In the genomic region with DNA sequence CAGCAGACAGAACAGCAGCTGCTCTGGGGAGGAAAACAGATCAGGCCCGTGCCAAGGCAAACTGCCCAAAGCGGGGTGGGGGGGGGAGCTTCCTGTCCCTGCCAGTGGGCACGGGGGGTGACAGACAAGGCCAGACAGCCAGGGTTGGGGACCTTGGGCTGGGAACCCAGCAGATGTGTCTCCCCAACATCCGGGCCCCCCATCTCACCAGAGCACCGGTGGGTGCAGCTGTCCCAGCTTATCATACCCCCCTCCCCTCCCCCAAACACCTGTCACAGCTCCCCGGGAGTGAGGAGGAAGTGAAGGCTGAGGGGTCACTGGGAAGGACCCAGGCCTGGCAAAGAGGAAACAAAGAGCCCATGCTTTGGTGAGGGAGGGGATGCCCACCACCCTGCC, we compare ENCODE assay signal across 8 cellular contexts. TPM values are rescaled to one million over a fixed set of nuclear protein-coding genes. Genes with fewer than 3 reads are reported as not detected.
DNase-seq lines count a peak whose midpoint lies in the region; ATAC-seq, FAIRE-seq and TF ChIP-seq lines count a peak whose summit lies in the region.

No MANE protein-coding gene starts in this region.

- POLR2A ChIA-PET in PC-9 (lab: Charles Lee; ENCODE audit: unreplicated experiment): interaction anchor here (0.6 kb wide), 2 partner anchors 26 to 1654 kb away, joined by 5 to 21 read pairs; a partner anchor contains a TSS

- ATAC-seq in memory B cell (ENCODE audit: low read depth): no peak
- no peak for ATAC-seq in upper lobe of right lung
- no peak for ATAC-seq in GM18867 (IDR thresholded peaks at IDR 0.05; ENCODE audit: unreplicated experiment)

- H4K20me1 ChIP-seq in PC-9 (ENCODE audit: insufficient read depth): 0 out of 2 replicates have a peak, but pooled peaks cover 5% of the 10 kb centered on the region

- H3K4me1 ChIP-seq in ES-I3 (ENCODE audit: insufficient read depth, low read length): peaks cover 24% of the 10 kb centered on the region
- peaks cover 26% of the 10 kb centered on the region for H3K4me1 ChIP-seq in PC-9 (replicated peaks; ENCODE audit: insufficient read depth)
- peaks cover 23% of the 10 kb centered on the region for H3K4me1 ChIP-seq in upper lobe of right lung

- H3K4me3 Mint-ChIP-seq in chondrocyte (ENCODE audit: unreplicated experiment): peak overlapping the region; percentile 89
- peak overlapping the region; percentile 89 for H3K4me3 Mint-ChIP-seq in memory B cell

- H3F3A ChIP-seq in PC-9 (ENCODE audit: insufficient read depth, low read depth): peaks cover 67% of the 10 kb centered on the region

- H3K27ac Mint-ChIP-seq in chondrocyte (ENCODE audit: unreplicated experiment): peak overlapping the region; percentile 97
- peak overlapping the region; percentile 80 for H3K27ac Mint-ChIP-seq in memory B cell

- H3K4me1 Mint-ChIP-seq in chondrocyte (ENCODE audit: low read depth) (peaks cover 36% of the 10 kb centered on the region), memory B cell (peaks cover 14% of the 10 kb centered on the region)

- H3K27ac ChIP-seq in PC-9 (peak overlapping the region; percentile 86), upper lobe of right lung (peak overlapping the region; percentile 66)

- H3K9me3 Mint-ChIP-seq in chondrocyte (ENCODE audit: low read depth): no peaks in the 10 kb centered on the region
- H3K9me3 Mint-ChIP-seq in memory B cell: no peaks in the 10 kb centered on the region

- peak overlapping the region; percentile 86; the same call in 1 of the 2 replicates for H3K9ac ChIP-seq in ES-I3 (ENCODE audit: low read depth, low read length)

- no peak for TF ChIP-seq CTCF in PC-9 (conservative IDR thresholded peaks at IDR 0.05)
- no peak for TF ChIP-seq CTCF in chondrocyte (IDR thresholded peaks at IDR 0.05)
- no peak for TF ChIP-seq CTCF in upper lobe of right lung (IDR thresholded peaks at IDR 0.05)

- FAIRE-seq in frontal cortex (lab: Jason Lieb, UNC): no peak

- intact Hi-C loops in PC-9 (cut with micrococcal nuclease; ENCODE audit: unreplicated experiment): no loop called here
- intact Hi-C loops in upper lobe of right lung (cut with DNase I): no loop called here

- no peaks in the 10 kb centered on the region for H3K9me2 ChIP-seq in PC-9 (ENCODE audit: insufficient read depth)

- H3K4me2 ChIP-seq in PC-9: peak overlapping the region; percentile 85

- H3K9me3 ChIP-seq in ES-I3 (ENCODE audit: control insufficient read depth, insufficient read depth, low read length) (no peaks in the 10 kb centered on the region), PC-9 (ENCODE audit: insufficient read depth, low read depth) (no peaks in the 10 kb centered on the region), upper lobe of right lung (no peaks in the 10 kb centered on the region)

- DNase-seq in PC-9 (no peak), chondrocyte (ENCODE audit: low spot score) (no peak), memory B cell (ENCODE audit: low spot score in 2 of 2) (no peak), upper lobe of right lung (no peak), frontal cortex (ENCODE audit: low spot score in 2 of 2) (no peak)
- DNase-seq in activated CD4-positive, CD25-positive, alpha-beta regulatory T cell treated with anti-CD3 and anti-CD28 coated beads, Interleukin-2, amount 50 U/mL, for 72 hours: no peak

- H3K36me3 Mint-ChIP-seq in chondrocyte (ENCODE audit: low read depth) (peaks cover 4% of the 10 kb centered on the region), memory B cell (peaks cover 2% of the 10 kb centered on the region)

- CTCF ChIA-PET in PC-9 (lab: Charles Lee): interaction anchor here (0.5 to 1.0 kb wide), 4 partner anchors 26 to 1808 kb away, joined by 3 to 6 read pairs (median 4); no protein-coding TSS in a partner anchor

- H3K4me3 ChIP-seq in PC-9: peak overlapping the region; percentile 79
- peak overlapping the region; percentile 73 for H3K4me3 ChIP-seq in upper lobe of right lung

- no peaks in the 10 kb centered on the region for H3K27me3 ChIP-seq in PC-9 (ENCODE audit: insufficient read depth, low read depth)
- no peaks in the 10 kb centered on the region for H3K27me3 ChIP-seq in upper lobe of right lung

- peaks cover 45% of the 10 kb centered on the region for H3K79me2 ChIP-seq in PC-9 (ENCODE audit: low read depth)

- H3K36me3 ChIP-seq in ES-I3 (ENCODE audit: insufficient read depth, low read length) (no peaks in the 10 kb centered on the region), PC-9 (ENCODE audit: low read depth) (peaks cover 10% of the 10 kb centered on the region; the same call in 1 of the 2 replicates), upper lobe of right lung (peaks cover 13% of the 10 kb centered on the region)

- BruUV-seq in PC-9 (replicated peaks; lab: Mats Ljungman, UMichigan): TSS peak; percentile 20

- no peak overlapping the region for H2AFZ ChIP-seq in PC-9

- H3K27me3 Mint-ChIP-seq in chondrocyte (ENCODE audit: low read depth): no peaks in the 10 kb centered on the region
- H3K27me3 Mint-ChIP-seq in memory B cell: no peaks in the 10 kb centered on the region

RNA-seq across cellular contexts. Expression of a gene that starts 1.3 kb away (rescaled TPM):
- total RNA-seq in PC-9 (2021): 385 and 435 TPM in 2 replicates
- total RNA-seq in chondrocyte: 280 to 358 TPM (median 322 TPM) in 3 replicates
- 76.5 TPM for total RNA-seq in upper lobe of right lung
- 102 TPM for total RNA-seq in frontal cortex

RNA-seq across cellular contexts. Expression of a gene that starts 4.5 kb away (rescaled TPM):
- total RNA-seq in PC-9 (2021) (84.2 and 93.2 TPM in 2 replicates), chondrocyte (42.1 to 54.3 TPM (median 43.0 TPM) in 3 replicates), upper lobe of right lung (53.9 TPM), frontal cortex (26.1 TPM)

RNA-seq across cellular contexts. Expression of a gene that starts 5.9 kb away (rescaled TPM):
- total RNA-seq in PC-9 (2021): 73.2 and 79.6 TPM in 2 replicates
- 35.5 to 51.4 TPM (median 47.2 TPM) in 3 replicates for total RNA-seq in chondrocyte
- total RNA-seq in upper lobe of right lung: 32.4 TPM
- total RNA-seq in frontal cortex: 4.9 TPM

RNA-seq across cellular contexts. Expression of a gene that starts 11.0 kb away (rescaled TPM):
- 110 and 129 TPM in 2 replicates for total RNA-seq in PC-9 (2021)
- total RNA-seq in chondrocyte: 165 to 209 TPM (median 168 TPM) in 3 replicates
- total RNA-seq in upper lobe of right lung: 172 TPM
- 17.9 TPM for total RNA-seq in frontal cortex

RNA-seq across cellular contexts. Expression of a gene that starts 15.1 kb away (rescaled TPM):
- total RNA-seq in PC-9 (2021) (55.0 and 57.1 TPM in 2 replicates), chondrocyte (27.0 to 31.6 TPM (median 28.9 TPM) in 3 replicates), upper lobe of right lung (36.4 TPM), frontal cortex (9.8 TPM)
